Comparison of ENCODE assay signal across 22 cellular contexts in the genomic region with DNA sequence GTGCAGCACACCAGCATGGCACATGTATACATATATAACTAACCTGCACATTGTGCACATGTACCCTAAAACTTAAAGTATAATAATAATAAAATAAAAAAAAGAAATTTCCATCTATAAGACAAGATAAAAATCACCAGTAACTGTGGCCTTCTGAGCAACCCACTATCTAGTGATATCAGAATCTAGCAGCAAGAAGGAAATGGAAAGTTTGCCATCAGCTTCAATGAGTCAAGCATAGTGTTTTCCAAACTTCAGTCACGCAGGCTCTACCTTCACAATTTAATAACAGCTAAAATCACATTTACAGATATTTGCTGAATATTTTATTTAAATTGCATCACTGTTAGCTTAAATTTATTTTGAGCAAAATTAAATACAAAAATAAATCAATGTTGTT.
"Had no signal": no experiment of that assay in that cellular context is flagged by ENCODE, and none has a peak within 500 bp of the region (broad histone marks: within the 10 kb centered on the region; RNA-seq: fewer than 3 reads in every experiment).

No MANE protein-coding gene starts in this region.

- H3K4me3 Mint-ChIP-seq: dendritic cell treated with granulocyte-macrophage colony-stimulating factor and Interleukin-4, amounts not matched to agents 40 ng/mL and 50 ng/mL, for 4 days; effector memory CD8-positive, alpha-beta T cell; endodermal cell; mesothelial cell of epicardium had no signal

- H3K9me3 Mint-ChIP-seq: effector memory CD8-positive, alpha-beta T cell; endodermal cell; mesothelial cell of epicardium had no signal

- H3K27me3 Mint-ChIP-seq: dendritic cell treated with granulocyte-macrophage colony-stimulating factor and Interleukin-4, amounts not matched to agents 40 ng/mL and 50 ng/mL, for 4 days; effector memory CD8-positive, alpha-beta T cell had no signal

- DNase-seq: colonic mucosa; cortex of kidney; effector CD8-positive, alpha-beta T cell; effector memory CD8-positive, alpha-beta T cell; endodermal cell; erythroblast; esophagus squamous epithelium; foreskin fibroblast; foreskin melanocyte; gastrocnemius medialis; glutamatergic neuron; heart right ventricle; hippocampal formation; left cardiac atrium; left lung; left ventricle myocardium superior; lower lobe of right lung; mesenchymal stem cell; mucosa of descending colon had no signal

- ATAC-seq: effector memory CD8-positive, alpha-beta T cell; esophagus mucosa; gastrocnemius medialis; heart right ventricle; left cardiac atrium; left ventricle myocardium superior; lower lobe of right lung; mucosa of descending colon had no signal

- H3K4me1 Mint-ChIP-seq: endodermal cell, mesothelial cell of epicardium had no signal

- H3K36me3 Mint-ChIP-seq: mesothelial cell of epicardium had no signal

- H3K27ac Mint-ChIP-seq: dendritic cell treated with granulocyte-macrophage colony-stimulating factor and Interleukin-4, amounts not matched to agents 40 ng/mL and 50 ng/mL, for 4 days; effector memory CD8-positive, alpha-beta T cell; endodermal cell; mesothelial cell of epicardium had no signal
